In genomic region chr17:49214665-49215360, GRCh38 we compare ENCODE assay signal across 8 cellular contexts. TPM values are rescaled to one million over a fixed set of nuclear protein-coding genes. Genes with fewer than 3 reads are reported as not detected.
DNase-seq lines count a peak whose midpoint lies in the region; ATAC-seq and TF ChIP-seq lines count a peak whose summit lies in the region.

No MANE protein-coding gene starts in this region.

- peak overlapping the region; percentile 87 for H3K4me3 ChIP-seq in GM12865 (ENCODE audit: low read depth, low read length)

- no peak for ATAC-seq in CD4-positive, alpha-beta T cell (ENCODE audit: poor library complexity)
- no peak for ATAC-seq in HG02798 (IDR thresholded peaks at IDR 0.05; ENCODE audit: poor library complexity, unreplicated experiment)

- H3K27ac Mint-ChIP-seq in CD4-positive, alpha-beta T cell = peak overlapping the region; percentile 82
- peak overlapping the region; percentile 90 for H3K27ac Mint-ChIP-seq in activated naive CD8-positive, alpha-beta T cell treated with anti-CD3 and anti-CD28 coated beads for 36 hours
- no peak overlapping the region for H3K27ac Mint-ChIP-seq in chondrocyte (ENCODE audit: unreplicated experiment)

- in situ Hi-C loops in G401 (cut with HindIII; ENCODE audit: low sequenced_read_pairs) = no loop called here

- no peaks in the 10 kb centered on the region for H3K27me3 ChIP-seq in CD4-positive, alpha-beta T cell (ENCODE audit: control insufficient read depth, insufficient read depth, low read length)

- no peaks in the 10 kb centered on the region for H3K9me3 Mint-ChIP-seq in CD4-positive, alpha-beta T cell
- H3K9me3 Mint-ChIP-seq in activated naive CD8-positive, alpha-beta T cell treated with anti-CD3 and anti-CD28 coated beads for 36 hours = peaks cover 1% of the 10 kb centered on the region
- H3K9me3 Mint-ChIP-seq in chondrocyte (ENCODE audit: low read depth) = no peaks in the 10 kb centered on the region

- intact Hi-C loops in CD4-positive, alpha-beta T cell (cut with DNase I, micrococcal nuclease) = no loop called here

- TF ChIP-seq CTCF in CD4-positive, alpha-beta T cell (IDR thresholded peaks at IDR 0.05) = no peak
- TF ChIP-seq CTCF in GM12865 (IDR thresholded peaks at IDR 0.05; ENCODE audit: insufficient read depth, low read depth, low read length, missing control alignments) = no peak
- TF ChIP-seq CTCF in chondrocyte (IDR thresholded peaks at IDR 0.05) = no peak

- H3K27ac ChIP-seq in CD4-positive, alpha-beta T cell (ENCODE audit: low read depth, low read length) = no peak overlapping the region

- H3K27me3 Mint-ChIP-seq in CD4-positive, alpha-beta T cell = no peaks in the 10 kb centered on the region
- no peaks in the 10 kb centered on the region for H3K27me3 Mint-ChIP-seq in activated naive CD8-positive, alpha-beta T cell treated with anti-CD3 and anti-CD28 coated beads for 36 hours
- peaks cover 2% of the 10 kb centered on the region for H3K27me3 Mint-ChIP-seq in chondrocyte (ENCODE audit: low read depth)

- peaks cover 91% of the 10 kb centered on the region for H3K4me1 Mint-ChIP-seq in CD4-positive, alpha-beta T cell (ENCODE audit: low read depth)
- peaks cover 75% of the 10 kb centered on the region for H3K4me1 Mint-ChIP-seq in activated naive CD8-positive, alpha-beta T cell treated with anti-CD3 and anti-CD28 coated beads for 36 hours
- peaks cover 10% of the 10 kb centered on the region for H3K4me1 Mint-ChIP-seq in chondrocyte (ENCODE audit: low read depth)

- POLR2A ChIA-PET in CD4-positive, alpha-beta T cell (lab: Charles Lee) = interaction anchor here (1.2 to 3.6 kb wide), 2 partner anchors 9 to 22 kb away, joined by 5 to 21 read pairs; no protein-coding TSS in a partner anchor

- CTCF ChIA-PET in CD4-positive, alpha-beta T cell (lab: Charles Lee) = interaction anchor here (0.9 to 2.5 kb wide), 3 partner anchors 13 to 34 kb away, joined by 5 to 14 read pairs (median 6); no protein-coding TSS in a partner anchor

- H3K9me3 ChIP-seq in CD4-positive, alpha-beta T cell (ENCODE audit: control insufficient read depth, low read length) = no peaks in the 10 kb centered on the region

- peaks cover 17% of the 10 kb centered on the region for H3K36me3 Mint-ChIP-seq in CD4-positive, alpha-beta T cell (ENCODE audit: low read depth)
- peaks cover 62% of the 10 kb centered on the region for H3K36me3 Mint-ChIP-seq in activated naive CD8-positive, alpha-beta T cell treated with anti-CD3 and anti-CD28 coated beads for 36 hours
- no peaks in the 10 kb centered on the region for H3K36me3 Mint-ChIP-seq in chondrocyte (ENCODE audit: low read depth)

- DNase-seq in CD4-positive, alpha-beta T cell = no peak
- DNase-seq in GM12865 (ENCODE audit: low read depth) (peak; percentile 47), midbrain (lab: John Stamatoyannopoulos, UW) (peak; percentile 24), chondrocyte (ENCODE audit: low spot score) (no peak), D341Med (ENCODE audit: low spot score) (no peak), G401 (ENCODE audit: low spot score) (no peak)
- DNase-seq in activated naive CD8-positive, alpha-beta T cell treated with anti-CD3 and anti-CD28 coated beads for 36 hours = peak; percentile 44

- peak overlapping the region; percentile 9 for H3K4me3 Mint-ChIP-seq in CD4-positive, alpha-beta T cell
- peak overlapping the region; percentile 94 for H3K4me3 Mint-ChIP-seq in activated naive CD8-positive, alpha-beta T cell treated with anti-CD3 and anti-CD28 coated beads for 36 hours
- no peak overlapping the region for H3K4me3 Mint-ChIP-seq in chondrocyte (ENCODE audit: unreplicated experiment)

RNA-seq across cellular contexts. Expression of gene ABI3, which starts 4.3 kb away (rescaled TPM):
- total RNA-seq in CD4-positive, alpha-beta T cell = 1 to 10 TPM; 5.6 to 5.8 TPM
- total RNA-seq in activated naive CD8-positive, alpha-beta T cell treated with anti-CD3 and anti-CD28 coated beads for 36 hours = 10 to 100 TPM; 54.9 to 55.5 TPM
- total RNA-seq in chondrocyte = not detected in 3 replicates
- 0.14 TPM in 1 of 2 replicates, not detected in the other for total RNA-seq in G401 (2014; rRNA removed; shearing (Covaris generic))

RNA-seq across cellular contexts. Expression of gene GNGT2, which starts 4.4 kb away (rescaled TPM):
- 1 to 10 TPM; 2.3 to 2.4 TPM for total RNA-seq in CD4-positive, alpha-beta T cell
- 10 to 100 TPM; 25.5 to 28.4 TPM for total RNA-seq in activated naive CD8-positive, alpha-beta T cell treated with anti-CD3 and anti-CD28 coated beads for 36 hours
- not detected in 3 replicates for total RNA-seq in chondrocyte
- not detected in 2 replicates for total RNA-seq in G401 (2014; rRNA removed; shearing (Covaris generic))

RNA-seq across cellular contexts. Expression of gene PHOSPHO1, which starts 15.8 kb away (rescaled TPM):
- not detected for total RNA-seq in CD4-positive, alpha-beta T cell
- total RNA-seq in activated naive CD8-positive, alpha-beta T cell treated with anti-CD3 and anti-CD28 coated beads for 36 hours = not detected
- 0.36 TPM in 1 of 3 replicates, not detected in the others for total RNA-seq in chondrocyte
- total RNA-seq in G401 (2014; rRNA removed; shearing (Covaris generic)) = 3.5 and 4.1 TPM in 2 replicates

Comparison
In these comparisons a context has a peak if more than half of its experiments do, and no peak if none do; other contexts are left out.
1. DNase-seq: peak in GM12865 (single experiment), activated naive CD8-positive, alpha-beta T cell treated with anti-CD3 and anti-CD28 coated beads for 36 hours (single experiment) and midbrain (single experiment); none in CD4-positive, alpha-beta T cell (0 of 10), chondrocyte (single experiment), D341Med (single experiment) and G401 (single experiment).
2. RNA of gene ABI3, which starts 4.3 kb away (total RNA-seq): 54.9 to 55.5 TPM in activated naive CD8-positive, alpha-beta T cell treated with anti-CD3 and anti-CD28 coated beads for 36 hours; 5.6 to 5.8 TPM in CD4-positive, alpha-beta T cell, 0.14 TPM in G401 and not detected in chondrocyte; every median in the first group is over 4 times any median in the second.
3. RNA of gene GNGT2, which starts 4.4 kb away (total RNA-seq): 25.5 to 28.4 TPM in activated naive CD8-positive, alpha-beta T cell treated with anti-CD3 and anti-CD28 coated beads for 36 hours; 2.3 to 2.4 TPM in CD4-positive, alpha-beta T cell, not detected in chondrocyte and not detected in G401; every median in the first group is over 4 times any median in the second.